In genomic region chr22:37818397-37819099, GRCh38 we compare ENCODE assay signal across 8 cellular contexts. TPM values are rescaled to one million over a fixed set of nuclear protein-coding genes. Genes with fewer than 3 reads are reported as not detected.
DNase-seq lines count a peak whose midpoint lies in the region; ATAC-seq and TF ChIP-seq lines count a peak whose summit lies in the region.

No MANE protein-coding gene starts in this region.

- peaks cover 0 to 6% of the 10 kb centered on the region in 2 donors for H3K36me3 ChIP-seq in adrenal gland (replicated peaks in 1 of 2)
- H3K36me3 ChIP-seq in spleen = no peaks in the 10 kb centered on the region

- H3K9me3 ChIP-seq in adrenal gland (replicated peaks in 1 of 3) (no peaks in the 10 kb centered on the region), spleen (no peaks in the 10 kb centered on the region)

- WGBS in adrenal gland, 4 donors = 0 to 6% (median 2%) methylated on average over 4 to 68 of the region's 68 CpGs
- 2 to 3% (median 2%) methylated on average over 28 to 68 of the region's 68 CpGs for WGBS in spleen, 5 donors

- in situ Hi-C loops in GM13976 (cut with MboI; ENCODE audit: low sequenced_read_pairs, unreplicated experiment) = loop anchor here (10.0 kb wide), 1 partner anchor 146 kb away; no protein-coding TSS in a partner anchor

- H3K27ac ChIP-seq in adrenal gland = peak overlapping the region; percentile 46 to 92 (median 71)
- peak overlapping the region in 5 of 8 donors; percentile 60 to 74 (median 72) for H3K27ac ChIP-seq in spleen

- TF ChIP-seq CTCF in GM13976 (IDR thresholded peaks at IDR 0.05; ENCODE audit: borderline replicate concordance, control extremely low read depth, extremely low read depth, insufficient read depth, missing control alignments) (peak; percentile 47), adrenal gland (IDR thresholded peaks at IDR 0.05) (peak in 5 of 6 experiments; percentile 14 to 47 (median 25)), spleen (IDR thresholded peaks at IDR 0.05 in 8 of 11, conservative IDR thresholded peaks at IDR 0.05 in 3 of 11) (peak in 8 of 11 experiments; percentile 16 to 66 (median 40))

- ATAC-seq in HG03460 (IDR thresholded peaks at IDR 0.05; ENCODE audit: unreplicated experiment) = no peak
- no peak for ATAC-seq in GM21529 (IDR thresholded peaks at IDR 0.05; ENCODE audit: unreplicated experiment)

- H3K4me3 ChIP-seq in adrenal gland (peak overlapping the region in 2 of 4 donors; percentile 16 to 56), spleen (peak overlapping the region; percentile 23 to 71 (median 38))

- peak in 1 of 2 donors; percentile 48 for TF ChIP-seq POLR2A in adrenal gland (IDR thresholded peaks at IDR 0.05)
- TF ChIP-seq POLR2A in spleen (IDR thresholded peaks at IDR 0.05) = no peak

- H3K27me3 ChIP-seq in adrenal gland = no peaks in the 10 kb centered on the region
- H3K27me3 ChIP-seq in spleen (replicated peaks in 1 of 7) = peaks cover 0 to 63% (median 11%) of the 10 kb centered on the region in 7 donors

- DNase-seq in GM13976 (ENCODE audit: low spot score) (peak; percentile 89), SK-N-DZ (ENCODE audit: low spot score) (peak; percentile 77), adrenal gland (peak; percentile 58 to 82 (median 70)), iPS-NIHi7 (ENCODE audit: extremely low spot score) (peak; percentile 73), spleen (peak; percentile 91), NCI-H446 (lab: John Stamatoyannopoulos, UW) (no peak)

- intact Hi-C loops in adrenal gland (cut with DNase I) = loop anchor here (5.0 to 10.0 kb wide), 3 partner anchors 44 to 146 kb away; no protein-coding TSS in a partner anchor
- intact Hi-C loops in spleen (cut with DNase I; ENCODE audit: low total_unique reads) = loop anchor here (10.0 kb wide), 1 partner anchor 146 kb away; no protein-coding TSS in a partner anchor

- H3K4me1 ChIP-seq in adrenal gland (replicated peaks in 1 of 2) (peaks cover 15 to 18% of the 10 kb centered on the region in 2 donors), spleen (peaks cover 19 to 31% (median 22%) of the 10 kb centered on the region in 6 donors)

RNA-seq across cellular contexts. Expression of gene GALR3, which starts 4.6 kb away (rescaled TPM):
- polyA plus RNA-seq in SK-N-DZ (2014; cell fraction: cytosol; rRNA removed) = not detected in 2 replicates
- polyA plus RNA-seq in SK-N-DZ (2014; cell fraction: nucleus; rRNA removed) = not detected in 2 replicates
- total RNA-seq in adrenal gland (under 1 TPM in 1 of 8 donors, not detected in 7; 0.19 TPM), spleen (not detected)
- polyA plus RNA-seq in adrenal gland (not detected), spleen (not detected)

RNA-seq across cellular contexts. Expression of gene GCAT, which starts 10.8 kb away (rescaled TPM):
- polyA plus RNA-seq in SK-N-DZ (2014; cell fraction: cytosol; rRNA removed) = 10.5 and 18.3 TPM in 2 replicates
- polyA plus RNA-seq in SK-N-DZ (2014; cell fraction: nucleus; rRNA removed) = 10.8 and 20.5 TPM in 2 replicates
- 10 to 100 TPM; 20.5 to 87.9 (median 30.4) TPM for total RNA-seq in adrenal gland
- polyA plus RNA-seq in adrenal gland = 10 to 100 TPM; 18.2 to 37.2 (median 37.1) TPM
- 1 to 10 TPM in 5 of 7 donors, under 1 TPM in 1, not detected in 1; 0.94 to 2.2 (median 1.7) TPM for total RNA-seq in spleen
- polyA plus RNA-seq in spleen = 1 to 10 TPM; 1.7 to 3.9 (median 1.9) TPM

RNA-seq across cellular contexts. Expression of gene ANKRD54, which starts 25.6 kb away (rescaled TPM):
- 54.2 and 55.4 TPM in 2 replicates for polyA plus RNA-seq in SK-N-DZ (2014; cell fraction: cytosol; rRNA removed)
- 57.4 and 105 TPM in 2 replicates for polyA plus RNA-seq in SK-N-DZ (2014; cell fraction: nucleus; rRNA removed)
- total RNA-seq in adrenal gland (100 to 1,000 TPM in 1 of 8 donors, 10 to 100 TPM in 7; 24.0 to 114 (median 42.2) TPM), spleen (10 to 100 TPM; 14.5 to 31.0 (median 15.3) TPM)
- polyA plus RNA-seq in adrenal gland (10 to 100 TPM; 32.9 to 44.1 (median 40.6) TPM), spleen (10 to 100 TPM; 15.7 to 17.5 (median 15.8) TPM)

RNA-seq across cellular contexts. Expression of gene EIF3L, which starts 30.7 kb away (rescaled TPM):
- 671 and 689 TPM in 2 replicates for polyA plus RNA-seq in SK-N-DZ (2014; cell fraction: cytosol; rRNA removed)
- 284 and 309 TPM in 2 replicates for polyA plus RNA-seq in SK-N-DZ (2014; cell fraction: nucleus; rRNA removed)
- 100 to 1,000 TPM; 188 to 474 (median 396) TPM for total RNA-seq in adrenal gland
- 100 to 1,000 TPM; 210 to 425 (median 291) TPM for polyA plus RNA-seq in adrenal gland
- 100 to 1,000 TPM; 254 to 407 (median 337) TPM for total RNA-seq in spleen
- 100 to 1,000 TPM; 275 to 364 (median 331) TPM for polyA plus RNA-seq in spleen

Comparison
In these comparisons a context has a peak if more than half of its experiments do, and no peak if none do; other contexts are left out.
1. DNase-seq: peak in GM13976 (single experiment), SK-N-DZ (single experiment), adrenal gland (7 of 7), iPS-NIHi7 (single experiment) and spleen (single experiment); none in NCI-H446 (0 of 2).
2. RNA of gene GCAT, which starts 10.8 kb away (total RNA-seq): 20.5 to 87.9 TPM in adrenal gland; 0.94 to 2.2 TPM in spleen; every median in the first group is over 4 times any median in the second.
3. Peak in every context shown above with its lines, with median percentiles within 50 percentile points of each other: CTCF ChIP-seq.